ENCODE assay signal across 8 cellular contexts in the genomic region with DNA sequence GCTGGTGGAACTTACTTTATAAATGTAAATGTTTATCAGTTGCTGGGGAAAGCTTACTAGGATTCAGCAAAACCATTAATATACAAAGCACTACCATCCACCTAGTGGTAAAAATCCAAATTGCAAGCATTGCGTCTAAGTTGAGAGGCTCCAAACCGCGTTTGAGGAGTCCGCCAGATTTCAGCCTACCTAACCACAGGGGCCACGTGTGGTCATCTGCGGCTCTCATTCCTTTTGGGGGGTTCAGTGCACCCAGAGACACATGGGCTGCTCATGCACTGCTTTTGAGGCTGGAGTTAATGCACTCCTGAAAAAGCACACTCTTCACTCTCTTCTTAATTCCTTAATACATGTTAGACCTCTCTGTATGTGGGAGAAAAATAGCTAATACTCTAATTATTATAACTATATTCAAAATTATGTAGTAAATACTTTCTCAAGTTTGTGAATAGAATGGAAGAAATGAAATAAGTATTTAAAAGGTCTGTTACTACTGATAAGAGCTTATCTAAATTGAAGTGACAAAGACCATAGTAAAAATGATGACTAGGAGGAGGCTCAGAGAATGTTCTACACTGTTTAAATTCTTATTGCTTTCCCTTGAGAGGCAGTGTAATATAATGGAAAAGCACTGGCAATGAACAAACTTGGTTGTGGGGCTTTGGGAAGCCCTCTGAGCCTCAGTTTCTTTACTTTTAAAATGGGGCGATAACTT. TPM values are rescaled to one million over a fixed set of nuclear protein-coding genes. Genes with fewer than 3 reads are reported as not detected.
DNase-seq lines count a peak whose midpoint lies in the region; ATAC-seq and TF ChIP-seq lines count a peak whose summit lies in the region.

No MANE protein-coding gene starts in this region.

- intact Hi-C loops in esophagus muscularis mucosa (cut with DNase I), result loop anchor here (2.0 to 10.0 kb wide), 2 partner anchors 89 to 123 kb away; no protein-coding TSS in a partner anchor

- POLR2A ChIA-PET in HEK293 (lab: Yijun Ruan, JAX), result no interaction called here
- POLR2A ChIA-PET in activated CD8-positive, alpha-beta T cell treated with anti-CD3 and anti-CD28 coated beads, Interleukin-2, amount 10 ng/mL, durations not matched to agents 7 days and 5 days (lab: Charles Lee), result interaction anchor here (0.5 to 1.4 kb wide), 3 partner anchors 41 to 155 kb away, joined by 3 to 10 read pairs (median 3); partner anchors contain the start of genes KLHL42 and MANSC4

- peaks cover 20% of the 10 kb centered on the region for H3K27me3 Mint-ChIP-seq in activated CD8-positive, alpha-beta T cell treated with anti-CD3 and anti-CD28 coated beads, Interleukin-2, amount 10 ng/mL, durations not matched to agents 7 days and 5 days (ENCODE audit: low read depth)
- peaks cover 11 to 40% of the 10 kb centered on the region in 2 donors for H3K27me3 Mint-ChIP-seq in natural killer cell treated with Interleukin-12 subunit alpha and Interleukin-12 subunit beta and Interleukin-15 and Interleukin-18, amount 100 ng/mL, for 72 hours

- no peaks in the 10 kb centered on the region for H3K36me3 Mint-ChIP-seq in activated CD8-positive, alpha-beta T cell treated with anti-CD3 and anti-CD28 coated beads, Interleukin-2, amount 10 ng/mL, durations not matched to agents 7 days and 5 days (ENCODE audit: low read depth)
- H3K36me3 Mint-ChIP-seq in natural killer cell treated with Interleukin-12 subunit alpha and Interleukin-12 subunit beta and Interleukin-15 and Interleukin-18, amount 100 ng/mL, for 72 hours, result no peaks in the 10 kb centered on the region

- no peak for TF ChIP-seq EP300 in esophagus muscularis mucosa (IDR thresholded peaks at IDR 0.05)

- CTCF ChIA-PET in HEK293 (lab: Yijun Ruan, JAX), result interaction anchor here (0.5 to 1.9 kb wide), 28 partner anchors 8 to 1404 kb away, joined by 3 to 13 read pairs (median 4); no protein-coding TSS in a partner anchor
- CTCF ChIA-PET in activated CD8-positive, alpha-beta T cell treated with anti-CD3 and anti-CD28 coated beads, Interleukin-2, amount 10 ng/mL, durations not matched to agents 7 days and 5 days (lab: Charles Lee), result interaction anchor here (0.7 to 3.8 kb wide), 31 partner anchors 8 to 236 kb away, joined by 3 to 99 read pairs (median 5); partner anchors contain the start of genes KLHL42, MANSC4 and REP15

- no peaks in the 10 kb centered on the region for H4K20me1 ChIP-seq in DOHH2 (ENCODE audit: control insufficient read depth, insufficient read depth, low read depth, low read length)

- no peak overlapping the region for H3K4me3 Mint-ChIP-seq in activated CD8-positive, alpha-beta T cell treated with anti-CD3 and anti-CD28 coated beads, Interleukin-2, amount 10 ng/mL, durations not matched to agents 7 days and 5 days
- peak overlapping the region; percentile 52 for H3K4me3 Mint-ChIP-seq in natural killer cell treated with Interleukin-12 subunit alpha and Interleukin-12 subunit beta and Interleukin-15 and Interleukin-18, amount 100 ng/mL, for 72 hours

- H3K9me3 ChIP-seq in DOHH2 (ENCODE audit: control insufficient read depth, insufficient read depth, low read length) (no peaks in the 10 kb centered on the region), HEK293 (ENCODE audit: control insufficient read depth, insufficient read depth, low read depth, low read length) (no peaks in the 10 kb centered on the region), esophagus muscularis mucosa (no peaks in the 10 kb centered on the region)

- H3K27ac Mint-ChIP-seq in activated CD8-positive, alpha-beta T cell treated with anti-CD3 and anti-CD28 coated beads, Interleukin-2, amount 10 ng/mL, durations not matched to agents 7 days and 5 days, result no peak overlapping the region
- peak overlapping the region in 1 of 2 donors; percentile 77 for H3K27ac Mint-ChIP-seq in natural killer cell treated with Interleukin-12 subunit alpha and Interleukin-12 subunit beta and Interleukin-15 and Interleukin-18, amount 100 ng/mL, for 72 hours

- 18% methylated on average over 7 of the region's 7 CpGs for WGBS in esophagus muscularis mucosa

- H3K36me3 ChIP-seq in DOHH2 (ENCODE audit: control insufficient read depth, low read length) (no peaks in the 10 kb centered on the region), HEK293 (ENCODE audit: control insufficient read depth in 2 of 2, insufficient read depth in 1 of 2, low read length in 2 of 2) (no peaks in the 10 kb centered on the region), esophagus muscularis mucosa (no peaks in the 10 kb centered on the region)

- H3K27me3 ChIP-seq in DOHH2 (ENCODE audit: control insufficient read depth, low read length), result no peaks in the 10 kb centered on the region
- H3K27me3 ChIP-seq in esophagus muscularis mucosa, result no peaks in the 10 kb centered on the region

- 0 out of 2 replicates have a peak, but pooled peaks cover 4% of the 10 kb centered on the region for H3F3A ChIP-seq in DOHH2 (ENCODE audit: control insufficient read depth, insufficient read depth)

- peak overlapping the region; percentile 80; the same call in 1 of the 2 replicates for H3K27ac ChIP-seq in DOHH2 (ENCODE audit: low read depth, low read length)
- no peak overlapping the region for H3K27ac ChIP-seq in HEK293 (ENCODE audit: extremely low read depth, low read depth, low read length)
- H3K27ac ChIP-seq in esophagus muscularis mucosa (replicated peaks in 1 of 4), result no peak overlapping the region

- no peak for TF ChIP-seq POLR2A in esophagus muscularis mucosa (IDR thresholded peaks at IDR 0.05; ENCODE audit: low read depth)

- H3K4me1 ChIP-seq in DOHH2 (ENCODE audit: control insufficient read depth, low read length) (peaks cover 61% of the 10 kb centered on the region), HEK293 (ENCODE audit: control insufficient read depth, insufficient read depth, low read length) (no peaks in the 10 kb centered on the region), esophagus muscularis mucosa (peaks cover 0 to 10% (median 2%) of the 10 kb centered on the region in 4 donors)

- H3K4me1 Mint-ChIP-seq in activated CD8-positive, alpha-beta T cell treated with anti-CD3 and anti-CD28 coated beads, Interleukin-2, amount 10 ng/mL, durations not matched to agents 7 days and 5 days (ENCODE audit: low read depth), result peaks cover 20% of the 10 kb centered on the region
- peaks cover 5 to 22% of the 10 kb centered on the region in 2 donors for H3K4me1 Mint-ChIP-seq in natural killer cell treated with Interleukin-12 subunit alpha and Interleukin-12 subunit beta and Interleukin-15 and Interleukin-18, amount 100 ng/mL, for 72 hours (ENCODE audit: low read depth in 2 of 2)

- DNase-seq in NCI-H524 treated with DMSO at 0.1 percent for 48 hours (lab: John Stamatoyannopoulos, UW), result peak; percentile 26
- DNase-seq in activated CD8-positive, alpha-beta T cell treated with anti-CD3 and anti-CD28 coated beads, Interleukin-2, amount 10 ng/mL, durations not matched to agents 7 days and 5 days, result peak; percentile 60
- no peak for DNase-seq in esophagus muscularis mucosa (ENCODE audit: extremely low spot score)
- peak; percentile 63 for DNase-seq in natural killer cell treated with Interleukin-12 subunit alpha and Interleukin-12 subunit beta and Interleukin-15 and Interleukin-18, amount 100 ng/mL, for 72 hours (ENCODE audit: low spot score)
- no peak for DNase-seq in mesenteric fat pad (ENCODE audit: low spot score)

- H3K4me2 ChIP-seq in DOHH2 (ENCODE audit: low read length), result peak overlapping the region; percentile 81

- no peaks in the 10 kb centered on the region for H3K9me2 ChIP-seq in DOHH2 (replicated peaks; ENCODE audit: control insufficient read depth, low read length)

- ATAC-seq in activated CD8-positive, alpha-beta T cell treated with anti-CD3 and anti-CD28 coated beads, Interleukin-2, amount 10 ng/mL, durations not matched to agents 7 days and 5 days, result peak; percentile 58
- no peak for ATAC-seq in natural killer cell treated with Interleukin-12 subunit alpha and Interleukin-12 subunit beta and Interleukin-15 and Interleukin-18, amount 100 ng/mL, for 72 hours
- no peak for ATAC-seq in GM21423 (IDR thresholded peaks at IDR 0.05; ENCODE audit: unreplicated experiment)

- TF ChIP-seq CTCF in DOHH2 (IDR thresholded peaks at IDR 0.05; ENCODE audit: low read depth, low read length, poor library complexity, severe bottlenecking), result peak; percentile 69
- no peak for TF ChIP-seq CTCF in HEK293 (tag by site-specific recombination; IDR thresholded peaks at IDR 0.05)
- peak; percentile 78 to 89 (median 87) for TF ChIP-seq CTCF in esophagus muscularis mucosa (IDR thresholded peaks at IDR 0.05)

- no peaks in the 10 kb centered on the region for H3K79me2 ChIP-seq in DOHH2 (ENCODE audit: control insufficient read depth, low read length)

- H3K4me3 ChIP-seq in DOHH2 (ENCODE audit: low read length) (peak overlapping the region; percentile 72), HEK293 (ENCODE audit: low read depth, low read length) (no peak overlapping the region), esophagus muscularis mucosa (no peak overlapping the region)

- no peaks in the 10 kb centered on the region for H3K9me3 Mint-ChIP-seq in activated CD8-positive, alpha-beta T cell treated with anti-CD3 and anti-CD28 coated beads, Interleukin-2, amount 10 ng/mL, durations not matched to agents 7 days and 5 days (ENCODE audit: insufficient read depth)
- no peaks in the 10 kb centered on the region for H3K9me3 Mint-ChIP-seq in natural killer cell treated with Interleukin-12 subunit alpha and Interleukin-12 subunit beta and Interleukin-15 and Interleukin-18, amount 100 ng/mL, for 72 hours

TF ChIP-seq in HEK293, 187 proteins besides CTCF, POLR2A, EP300 and RAD21:
- TF ChIP-seq ZNF416 (tag by site-specific recombination; IDR thresholded peaks at IDR 0.05) (no peak), ZNF580 (tag by site-specific recombination; IDR thresholded peaks at IDR 0.05) (peak; percentile 93), ZNF654 (tag by site-specific recombination; IDR thresholded peaks at IDR 0.05; ENCODE audit: low read depth) (peak; percentile 53), ZNF830 (tag by site-specific recombination; IDR thresholded peaks at IDR 0.05; ENCODE audit: low read depth) (no peak), ZNF10 (tag by site-specific recombination; IDR thresholded peaks at IDR 0.05) (peak; percentile 98)

RNA-seq across cellular contexts. Expression of gene MANSC4, which starts 41.4 kb away (rescaled TPM):
- total RNA-seq in activated CD8-positive, alpha-beta T cell treated with anti-CD3 and anti-CD28 coated beads, Interleukin-2, amount 10 ng/mL, durations not matched to agents 7 days and 5 days, result not detected
- total RNA-seq in esophagus muscularis mucosa (under 1 TPM in 1 of 4 donors, not detected in 3; 0.39 TPM), mesenteric fat pad (not detected)
- total RNA-seq in natural killer cell treated with Interleukin-12 subunit alpha and Interleukin-12 subunit beta and Interleukin-15 and Interleukin-18, amount 100 ng/mL, for 72 hours, result not detected

RNA-seq across cellular contexts. Expression of gene KLHL42, which starts 41.4 kb away (rescaled TPM):
- total RNA-seq in activated CD8-positive, alpha-beta T cell treated with anti-CD3 and anti-CD28 coated beads, Interleukin-2, amount 10 ng/mL, durations not matched to agents 7 days and 5 days, result 10 to 100 TPM; 15.9 to 16.9 TPM
- total RNA-seq in esophagus muscularis mucosa, result 100 to 1,000 TPM in 2 of 4 donors, 10 to 100 TPM in 2; 66.1 to 134 (median 91.0) TPM
- total RNA-seq in natural killer cell treated with Interleukin-12 subunit alpha and Interleukin-12 subunit beta and Interleukin-15 and Interleukin-18, amount 100 ng/mL, for 72 hours, result 10 to 100 TPM; 17.8 to 21.6 TPM
- 22.7 TPM for total RNA-seq in mesenteric fat pad

Comparison
In these comparisons a context has a peak if more than half of its experiments do, and no peak if none do; other contexts are left out.
1. DNase-seq: peak in NCI-H524 treated with DMSO at 0.1 percent for 48 hours (single experiment), activated CD8-positive, alpha-beta T cell treated with anti-CD3 and anti-CD28 coated beads, Interleukin-2, amount 10 ng/mL, durations not matched to agents 7 days and 5 days (single experiment) and natural killer cell treated with Interleukin-12 subunit alpha and Interleukin-12 subunit beta and Interleukin-15 and Interleukin-18, amount 100 ng/mL, for 72 hours (single experiment); none in esophagus muscularis mucosa (single experiment) and mesenteric fat pad (single experiment).